Comparison of ENCODE assay signal across 29 cellular contexts in the genomic region with DNA sequence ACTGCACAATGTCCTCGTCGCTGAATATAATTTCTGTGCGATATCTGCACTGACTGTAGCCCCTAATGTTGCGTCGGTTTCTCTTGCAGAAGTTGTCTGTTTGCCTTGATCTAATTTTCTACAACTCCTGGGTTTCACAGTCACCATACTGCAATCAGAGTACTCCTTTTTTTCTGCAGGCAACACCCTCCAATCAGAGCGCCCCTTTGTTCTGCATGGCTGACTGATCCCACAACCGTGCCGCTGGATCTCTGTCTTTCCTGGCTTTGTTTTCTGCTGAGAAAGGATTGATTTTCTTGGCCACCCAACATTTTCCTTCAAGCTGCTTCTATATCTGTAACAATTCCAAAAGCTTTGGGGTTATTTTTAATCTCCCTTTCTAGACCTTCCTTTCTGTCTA.
"Had no signal": no experiment of that assay in that cellular context is flagged by ENCODE, and none has a peak within 500 bp of the region (broad histone marks: within the 10 kb centered on the region; RNA-seq: fewer than 3 reads in every experiment).

No MANE protein-coding gene starts in this region.

- H3K4me3 ChIP-seq: colonic mucosa, coronary artery, dorsolateral prefrontal cortex, esophagus muscularis mucosa, esophagus squamous epithelium, gastrocnemius medialis, gastroesophageal sphincter, heart left ventricle, heart right ventricle had no signal

- H3K4me1 ChIP-seq: colonic mucosa, esophagus muscularis mucosa, esophagus squamous epithelium, foreskin keratinocyte, gastrocnemius medialis, gastroesophageal sphincter, heart left ventricle, heart right ventricle had no signal

- FAIRE-seq: colon, endometrium, endothelial cell of umbilical vein, frontal cortex had no signal

- H3K36me3 ChIP-seq: colonic mucosa, esophagus muscularis mucosa, esophagus squamous epithelium, gastrocnemius medialis, gastroesophageal sphincter, heart left ventricle, heart right ventricle had no signal

- H3K27ac Mint-ChIP-seq: dendritic cell treated with granulocyte-macrophage colony-stimulating factor and Interleukin-4, amounts not matched to agents 40 ng/mL and 50 ng/mL, for 4 days; effector memory CD8-positive, alpha-beta T cell; endodermal cell had no signal

- H3K27me3 ChIP-seq: colonic mucosa, esophagus muscularis mucosa, esophagus squamous epithelium, foreskin keratinocyte, gastrocnemius medialis, heart left ventricle had no signal

- H3K27ac ChIP-seq: colonic mucosa, coronary artery, dorsolateral prefrontal cortex, epithelial cell of prostate, esophagus muscularis mucosa, esophagus squamous epithelium, foreskin keratinocyte, gastrocnemius medialis, gastroesophageal sphincter, heart left ventricle, heart right ventricle had no signal

- DNase-seq: colonic mucosa; cortex of kidney; dermis blood vessel endothelial cell; dorsolateral prefrontal cortex; effector CD4-positive, alpha-beta T cell; effector CD8-positive, alpha-beta T cell; effector memory CD4-positive, alpha-beta T cell; effector memory CD8-positive, alpha-beta T cell; endodermal cell; erythroblast; esophagus squamous epithelium; foreskin fibroblast; foreskin keratinocyte; foreskin melanocyte; gastrocnemius medialis; glutamatergic neuron; head of caudate nucleus; heart left ventricle; heart right ventricle had no signal

- H3K27me3 Mint-ChIP-seq: dendritic cell treated with granulocyte-macrophage colony-stimulating factor and Interleukin-4, amounts not matched to agents 40 ng/mL and 50 ng/mL, for 4 days had no signal

- H3K9me3 Mint-ChIP-seq: dendritic cell treated with granulocyte-macrophage colony-stimulating factor and Interleukin-4, amounts not matched to agents 40 ng/mL and 50 ng/mL, for 4 days; effector memory CD8-positive, alpha-beta T cell; endodermal cell had no signal

- H3K9me3 ChIP-seq: colonic mucosa, esophagus muscularis mucosa, esophagus squamous epithelium, gastrocnemius medialis, gastroesophageal sphincter, heart left ventricle, heart right ventricle had no signal

- H3K4me3 Mint-ChIP-seq: dendritic cell treated with granulocyte-macrophage colony-stimulating factor and Interleukin-4, amounts not matched to agents 40 ng/mL and 50 ng/mL, for 4 days; effector memory CD8-positive, alpha-beta T cell; endodermal cell had no signal

- ATAC-seq: effector memory CD8-positive, alpha-beta T cell; esophagus mucosa; foreskin keratinocyte; gastrocnemius medialis; gastroesophageal sphincter; heart left ventricle; heart right ventricle had no signal
